In the genomic region with DNA sequence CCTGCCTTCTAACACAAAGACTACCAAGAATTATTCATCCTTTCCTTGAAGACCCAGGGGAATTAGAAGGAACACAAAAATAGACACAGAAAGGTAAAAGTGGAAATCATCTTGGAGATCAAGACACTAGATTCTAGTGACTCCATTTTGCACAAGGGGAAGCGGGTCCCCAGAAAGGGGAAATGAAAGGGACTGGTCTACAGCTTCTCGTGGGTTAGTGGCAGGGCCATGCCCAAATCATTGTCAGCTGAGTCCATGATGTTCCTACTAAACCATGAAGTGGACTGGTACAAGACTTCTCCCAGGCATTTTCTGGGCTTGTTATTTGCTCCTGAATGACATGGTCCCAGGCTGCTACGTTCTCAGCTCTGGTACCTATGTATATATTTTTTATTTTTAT, we compare ENCODE assay signal across 14 cellular contexts.
A peak's percentile ranks its signal among the peaks of the same experiment; 100 is the strongest.
DNase-seq lines count a peak whose midpoint lies in the region; ATAC-seq and TF ChIP-seq lines count a peak whose summit lies in the region.
"Had no signal": no experiment of that assay in that cellular context is flagged by ENCODE, and none has a peak within 500 bp of the region (broad histone marks: within the 10 kb centered on the region; RNA-seq: fewer than 3 reads in every experiment).

No MANE protein-coding gene starts in this region.

- H3K9me3 ChIP-seq in adrenal gland (replicated peaks in 1 of 3) (no peaks in the 10 kb centered on the region), transverse colon (no peaks in the 10 kb centered on the region)
- H3K9me3 ChIP-seq: pancreas had no signal

- H3K27me3 Mint-ChIP-seq in memory B cell: no peaks in the 10 kb centered on the region
- H3K27me3 Mint-ChIP-seq: brain had no signal

- no peak overlapping the region for H3K4me3 ChIP-seq in adrenal gland
- no peak overlapping the region for H3K4me3 ChIP-seq in transverse colon
- H3K4me3 ChIP-seq: pancreas had no signal

- TF ChIP-seq CTCF in adrenal gland (IDR thresholded peaks at IDR 0.05): no peak
- no peak for TF ChIP-seq CTCF in transverse colon (IDR thresholded peaks at IDR 0.05)

- peaks cover under 1 to 47% of the 10 kb centered on the region in 2 donors for H3K4me1 ChIP-seq in adrenal gland (replicated peaks in 1 of 2)
- no peaks in the 10 kb centered on the region for H3K4me1 ChIP-seq in transverse colon
- H3K4me1 ChIP-seq: pancreas had no signal

- H3K4me1 Mint-ChIP-seq in memory B cell: peaks cover 6% of the 10 kb centered on the region
- H3K4me1 Mint-ChIP-seq: CD4-positive, CD25-positive, alpha-beta regulatory T cell had no signal

- no peaks in the 10 kb centered on the region for H3K36me3 ChIP-seq in adrenal gland (replicated peaks in 1 of 2)
- H3K36me3 ChIP-seq in transverse colon: no peaks in the 10 kb centered on the region
- H3K36me3 ChIP-seq: pancreas had no signal

- intact Hi-C loops in adrenal gland (cut with DNase I): no loop called here
- intact Hi-C loops in transverse colon (cut with DNase I; ENCODE audit: low total_unique reads): loop anchor here (10.0 kb wide), 1 partner anchor 726 kb away; no protein-coding TSS in a partner anchor

- TF ChIP-seq POLR2A in adrenal gland (IDR thresholded peaks at IDR 0.05): no peak
- TF ChIP-seq POLR2A in transverse colon (IDR thresholded peaks at IDR 0.05): no peak

- WGBS in adrenal gland, 4 donors: 66 to 90% (median 81%) methylated on average over 3 of the region's 3 CpGs
- 74 to 79% methylated on average over 3 of the region's 3 CpGs for WGBS in transverse colon (ENCODE audit: low coverage in 1 of 2), 2 donors

- DNase-seq in MV-4-11 (lab: John Stamatoyannopoulos, UW): peak; percentile 97
- DNase-seq in adrenal gland: peak in 3 of 7 donors; percentile 48 to 66 (median 49)
- peak in 1 of 2 donors; percentile 32 for DNase-seq in memory B cell (ENCODE audit: low spot score in 2 of 2)
- DNase-seq in transverse colon: no peak
- DNase-seq in D341Med (ENCODE audit: low spot score): no peak
- DNase-seq in GOT3 (lab: John Stamatoyannopoulos, UW): no peak
- DNase-seq: activated gamma-delta T cell; CD4-positive, CD25-positive, alpha-beta regulatory T cell; effector CD4-positive, alpha-beta T cell; NCI-H524 treated with DMSO at 0.1 percent for 48 hours; SHP77 had no signal

- ATAC-seq in memory B cell (ENCODE audit: low read depth) (peak; percentile 100), HG03342 (IDR thresholded peaks at IDR 0.05; ENCODE audit: unreplicated experiment) (no peak)

- H3K9me3 Mint-ChIP-seq in memory B cell: no peaks in the 10 kb centered on the region
- H3K9me3 Mint-ChIP-seq: CD4-positive, CD25-positive, alpha-beta regulatory T cell had no signal

- no peaks in the 10 kb centered on the region for H3K27me3 ChIP-seq in adrenal gland
- no peaks in the 10 kb centered on the region for H3K27me3 ChIP-seq in transverse colon
- H3K27me3 ChIP-seq: pancreas had no signal

- no peak overlapping the region for H3K27ac Mint-ChIP-seq in memory B cell
- H3K27ac Mint-ChIP-seq: CD4-positive, CD25-positive, alpha-beta regulatory T cell had no signal

- H3K27ac ChIP-seq in adrenal gland: peak overlapping the region in 3 of 5 donors; percentile 43 to 79 (median 60)
- peak overlapping the region in 3 of 4 donors; percentile 19 to 56 (median 24) for H3K27ac ChIP-seq in transverse colon
- H3K27ac ChIP-seq: pancreas had no signal

- H3K4me3 Mint-ChIP-seq in memory B cell: no peak overlapping the region
- H3K4me3 Mint-ChIP-seq: brain; CD4-positive, CD25-positive, alpha-beta regulatory T cell had no signal

- TF ChIP-seq EP300 in transverse colon (IDR thresholded peaks at IDR 0.05; ENCODE audit: low read depth): no peak

- H3K36me3 Mint-ChIP-seq in memory B cell: peaks cover 1% of the 10 kb centered on the region
- H3K36me3 Mint-ChIP-seq: brain; CD4-positive, CD25-positive, alpha-beta regulatory T cell had no signal

- in situ Hi-C loops in transverse colon (cut with MboI; ENCODE audit: low pct_ligation_motif_present in 1 of 4, low pct_unique_long_range_greater_than_20kb in 1 of 4, low sequenced_read_pairs in 3 of 4): no loop called here
